In genomic region chr5:95922798-95923197, GRCh38 we compare ENCODE assay signal across 20 cellular contexts.
"Had no signal": no experiment of that assay in that cellular context is flagged by ENCODE, and none has a peak within 500 bp of the region (broad histone marks: within the 10 kb centered on the region; RNA-seq: fewer than 3 reads in every experiment).

No MANE protein-coding gene starts in this region.

- H3K36me3 ChIP-seq: esophagus muscularis mucosa, gastrocnemius medialis, lower lobe of right lung, pancreas, right lobe of liver, upper lobe of right lung had no signal

- ATAC-seq: gastrocnemius medialis; left lung; lower lobe of right lung; natural killer cell; pancreas; right lobe of liver; stimulated activated effector memory CD8-positive, alpha-beta T cell treated with anti-CD3 and anti-CD28 coated beads, Interleukin-12 subunit alpha, Interleukin-12 subunit beta, amount 100 ng/mL, for 72 hours; stimulated activated naive CD8-positive, alpha-beta T cell treated with anti-CD3 and anti-CD28 coated beads, Interleukin-15, Interleukin-2, amounts not matched to agents 100 U/mL and 50 U/mL, for 24 hours; upper lobe of right lung had no signal

- H3K27me3 Mint-ChIP-seq: memory B cell, progenitor cell of endocrine pancreas had no signal

- H3K36me3 Mint-ChIP-seq: mesothelial cell of epicardium, natural killer cell had no signal

- H3K27ac ChIP-seq: esophagus muscularis mucosa, gastrocnemius medialis, lower lobe of right lung, pancreas, right lobe of liver, tibial nerve, upper lobe of right lung, vagina had no signal

- H3K27me3 ChIP-seq: esophagus muscularis mucosa, gastrocnemius medialis, left lung, pancreas, right lobe of liver, tibial nerve, upper lobe of right lung, vagina had no signal

- DNase-seq: effector memory CD4-positive, alpha-beta T cell; gastrocnemius medialis; left lung; lower lobe of right lung; natural killer cell; occipital lobe; pancreas; right lobe of liver; stimulated activated CD4-positive, alpha-beta T cell treated with anti-CD3 and anti-CD28 coated beads, Interleukin-4, amount 100 ng/mL, for 1 hour; stimulated activated CD8-positive, alpha-beta memory T cell treated with anti-CD3 and anti-CD28 coated beads, Interleukin-4, amount 100 ng/mL, for 48 hours; stimulated activated naive CD8-positive, alpha-beta T cell treated with anti-CD3 and anti-CD28 coated beads, Interleukin-15, Interleukin-2, amounts not matched to agents 100 U/mL and 50 U/mL, for 24 hours; upper lobe of right lung had no signal

- H3K9me3 Mint-ChIP-seq: memory B cell; mesothelial cell of epicardium; natural killer cell; stimulated activated effector memory CD8-positive, alpha-beta T cell treated with anti-CD3 and anti-CD28 coated beads, Interleukin-12 subunit alpha, Interleukin-12 subunit beta, amount 100 ng/mL, for 72 hours had no signal

- H3K4me1 Mint-ChIP-seq: mesothelial cell of epicardium had no signal

- H3K4me3 Mint-ChIP-seq: memory B cell; mesothelial cell of epicardium; natural killer cell; neural crest cell; stimulated activated effector memory CD8-positive, alpha-beta T cell treated with anti-CD3 and anti-CD28 coated beads, Interleukin-12 subunit alpha, Interleukin-12 subunit beta, amount 100 ng/mL, for 72 hours had no signal

- H3K4me3 ChIP-seq: esophagus muscularis mucosa, gastrocnemius medialis, left lung, lower lobe of right lung, pancreas, right lobe of liver, tibial nerve, upper lobe of right lung, vagina had no signal

- H3K9me3 ChIP-seq: esophagus muscularis mucosa, gastrocnemius medialis, left lung, lower lobe of right lung, pancreas, right lobe of liver, tibial nerve, upper lobe of right lung, vagina had no signal

- H3K27ac Mint-ChIP-seq: memory B cell; mesothelial cell of epicardium; natural killer cell; stimulated activated effector memory CD8-positive, alpha-beta T cell treated with anti-CD3 and anti-CD28 coated beads, Interleukin-12 subunit alpha, Interleukin-12 subunit beta, amount 100 ng/mL, for 72 hours had no signal
